8 cellular contexts compared by ENCODE assay signal in genomic region chr2:178109813-178110212, GRCh38. TPM values are rescaled to one million over a fixed set of nuclear protein-coding genes. Genes with fewer than 3 reads are reported as not detected.
DNase-seq lines count a peak whose midpoint lies in the region; ATAC-seq and TF ChIP-seq lines count a peak whose summit lies in the region.

No MANE protein-coding gene starts in this region.

- H3K4me1 ChIP-seq in CD4-positive, alpha-beta memory T cell (ENCODE audit: insufficient read depth, low read length): peaks cover 27% of the 10 kb centered on the region
- no peaks in the 10 kb centered on the region for H3K4me1 ChIP-seq in HEK293 (ENCODE audit: control insufficient read depth, insufficient read depth, low read length)

- H3K36me3 Mint-ChIP-seq in CD4-positive, alpha-beta memory T cell: peaks cover 0 to 2% of the 10 kb centered on the region in 2 donors
- no peaks in the 10 kb centered on the region for H3K36me3 Mint-ChIP-seq in mesothelial cell of epicardium

- H3K27me3 Mint-ChIP-seq in CD4-positive, alpha-beta memory T cell: no peaks in the 10 kb centered on the region
- H3K27me3 Mint-ChIP-seq in mesothelial cell of epicardium (ENCODE audit: low read depth): peaks cover 2% of the 10 kb centered on the region

- peak overlapping the region in 3 of 8 donors; percentile 34 to 70 (median 55) for H3K4me3 Mint-ChIP-seq in CD4-positive, alpha-beta memory T cell
- no peak overlapping the region for H3K4me3 Mint-ChIP-seq in mesothelial cell of epicardium

- CTCF ChIA-PET in CD4-positive, alpha-beta memory T cell (lab: Charles Lee; ENCODE audit: partially characterized antibody): interaction anchor here (0.7 to 2.4 kb wide), 3 partner anchors 14 to 304 kb away, joined by 3 to 9 read pairs (median 5); no protein-coding TSS in a partner anchor
- CTCF ChIA-PET in HEK293 (lab: Yijun Ruan, JAX): interaction anchor here (0.6 to 5.3 kb wide), 3 partner anchors 125 to 305 kb away, joined by 4 to 37 read pairs (median 15); no protein-coding TSS in a partner anchor

- peak overlapping the region in 1 of 7 donors; percentile 2 for H3K27ac Mint-ChIP-seq in CD4-positive, alpha-beta memory T cell
- H3K27ac Mint-ChIP-seq in mesothelial cell of epicardium: no peak overlapping the region

- peaks cover 21 to 38% (median 29%) of the 10 kb centered on the region in 4 donors for H3K4me1 Mint-ChIP-seq in CD4-positive, alpha-beta memory T cell
- H3K4me1 Mint-ChIP-seq in mesothelial cell of epicardium: peaks cover 9% of the 10 kb centered on the region

- H3K9me3 ChIP-seq in CD4-positive, alpha-beta memory T cell (ENCODE audit: control insufficient read depth in 1 of 2, low read length in 2 of 2): no peaks in the 10 kb centered on the region
- H3K9me3 ChIP-seq in HEK293 (ENCODE audit: control insufficient read depth, insufficient read depth, low read depth, low read length): no peaks in the 10 kb centered on the region

- no peak for ATAC-seq in GM18517 (IDR thresholded peaks at IDR 0.05; ENCODE audit: unreplicated experiment)

- peak in 4 of 5 donors; percentile 32 to 44 (median 36) for DNase-seq in CD4-positive, alpha-beta memory T cell
- DNase-seq in NCI-H526 (lab: John Stamatoyannopoulos, UW): peak; percentile 45 to 67
- DNase-seq in central memory CD4-positive, alpha-beta T cell: peak; percentile 23
- DNase-seq in mesothelial cell of epicardium (ENCODE audit: low spot score in 2 of 2, unreplicated experiment in 2 of 2): no peak
- DNase-seq in coronary artery (ENCODE audit: low spot score): no peak
- DNase-seq in activated naive CD4-positive, alpha-beta T cell (lab: John Stamatoyannopoulos, UW): no peak

- TF ChIP-seq CTCF in HEK293 (tag by site-specific recombination; IDR thresholded peaks at IDR 0.05) (0 out of 2 replicates have a peak, but pooled peaks have one; percentile 23), mesothelial cell of epicardium (IDR thresholded peaks at IDR 0.05; ENCODE audit: unreplicated experiment) (peak; percentile 50), coronary artery (IDR thresholded peaks at IDR 0.05) (no peak)

- no peak overlapping the region for H3K4me3 ChIP-seq in CD4-positive, alpha-beta memory T cell (ENCODE audit: low read length in 2 of 2)
- no peak overlapping the region for H3K4me3 ChIP-seq in HEK293 (ENCODE audit: low read depth, low read length)
- H3K4me3 ChIP-seq in coronary artery: no peak overlapping the region

- H3K36me3 ChIP-seq in CD4-positive, alpha-beta memory T cell (ENCODE audit: insufficient read depth, low read length): no peaks in the 10 kb centered on the region
- no peaks in the 10 kb centered on the region for H3K36me3 ChIP-seq in HEK293 (ENCODE audit: control insufficient read depth in 2 of 2, insufficient read depth in 1 of 2, low read length in 2 of 2)

- no peaks in the 10 kb centered on the region for H3K9me3 Mint-ChIP-seq in CD4-positive, alpha-beta memory T cell
- H3K9me3 Mint-ChIP-seq in mesothelial cell of epicardium: no peaks in the 10 kb centered on the region

- H3K27ac ChIP-seq in CD4-positive, alpha-beta memory T cell (ENCODE audit: low read depth, low read length): no peak overlapping the region
- H3K27ac ChIP-seq in HEK293 (ENCODE audit: extremely low read depth, low read depth, low read length) (no peak overlapping the region), coronary artery (no peak overlapping the region)

- intact Hi-C loops in CD4-positive, alpha-beta memory T cell (cut with micrococcal nuclease): loop anchor here (5.0 kb wide), 3 partner anchors 287 to 848 kb away; partner anchors contain the start of gene NFE2L2

- POLR2A ChIA-PET in CD4-positive, alpha-beta memory T cell (lab: Charles Lee; ENCODE audit: partially characterized antibody): no interaction called here
- POLR2A ChIA-PET in HEK293 (lab: Yijun Ruan, JAX): interaction anchor here (0.5 kb wide), 1 partner anchor 18 kb away, joined by 5 read pairs; no protein-coding TSS in a partner anchor

- no peaks in the 10 kb centered on the region for H3K27me3 ChIP-seq in CD4-positive, alpha-beta memory T cell (ENCODE audit: insufficient read depth, low read length)

TF ChIP-seq in HEK293, 187 proteins besides CTCF, POLR2A, EP300 and RAD21:
- TF ChIP-seq ZNF654 (tag by site-specific recombination; IDR thresholded peaks at IDR 0.05; ENCODE audit: low read depth): peak; percentile 81
- TF ChIP-seq ZNF580 (tag by site-specific recombination; IDR thresholded peaks at IDR 0.05): no peak
- TF ChIP-seq ZNF404 (tag by site-specific recombination; IDR thresholded peaks at IDR 0.05): no peak
- TF ChIP-seq ZNF10 (tag by site-specific recombination; IDR thresholded peaks at IDR 0.05): no peak

RNA-seq across cellular contexts. Expression of gene RBM45, which starts 2.4 kb away (rescaled TPM):
- 10 to 100 TPM; 23.3 to 28.0 TPM for total RNA-seq in CD4-positive, alpha-beta memory T cell
- polyA plus RNA-seq in CD4-positive, alpha-beta memory T cell: 10 to 100 TPM; 11.9 to 13.0 TPM
- total RNA-seq in mesothelial cell of epicardium: 11.9 to 14.1 TPM (median 12.8 TPM) in 3 replicates

RNA-seq across cellular contexts. Expression of gene PDE11A, which starts 37.2 kb away (rescaled TPM):
- total RNA-seq in CD4-positive, alpha-beta memory T cell: not detected
- not detected for polyA plus RNA-seq in CD4-positive, alpha-beta memory T cell
- total RNA-seq in mesothelial cell of epicardium: 22.9 to 25.6 TPM (median 23.9 TPM) in 3 replicates

Comparison
In these comparisons a context has a peak if more than half of its experiments do, and no peak if none do; other contexts are left out.
1. DNase-seq: peak in CD4-positive, alpha-beta memory T cell (4 of 5), NCI-H526 (2 of 2) and central memory CD4-positive, alpha-beta T cell (single experiment); none in mesothelial cell of epicardium (0 of 2), coronary artery (single experiment) and activated naive CD4-positive, alpha-beta T cell (0 of 4).
2. RNA of gene PDE11A, which starts 37.2 kb away (total RNA-seq): 22.9 to 25.6 TPM in mesothelial cell of epicardium; not detected in CD4-positive, alpha-beta memory T cell; every median in the first group is over 10 times any median in the second.